ENCODE assay signal across 13 cellular contexts in genomic region chr13:114004416-114005205, GRCh38. TPM values are rescaled to one million over a fixed set of nuclear protein-coding genes. Genes with fewer than 3 reads are reported as not detected.
DNase-seq lines count a peak whose midpoint lies in the region; ATAC-seq and TF ChIP-seq lines count a peak whose summit lies in the region.
"Had no signal": no experiment of that assay in that cellular context is flagged by ENCODE, and none has a peak within 500 bp of the region (broad histone marks: within the 10 kb centered on the region; RNA-seq: fewer than 3 reads in every experiment).

No MANE protein-coding gene starts in this region.

- DNase-seq in left ventricle myocardium superior (peak; percentile 54), gastrocnemius medialis (peak; percentile 4 to 9), HFFc6 (no peak), WERI-Rb-1 (no peak)
- DNase-seq in activated CD4-positive, CD25-positive, alpha-beta regulatory T cell (lab: John Stamatoyannopoulos, UW), result no peak
- DNase-seq: DMS 273 treated with DMSO at 0.1 percent for 48 hours; hippocampal formation; NCI-H146; stimulated activated CD8-positive, alpha-beta memory T cell treated with anti-CD3 and anti-CD28 coated beads, Interleukin-4, amount 100 ng/mL, for 48 hours had no signal

- H3K4me3 ChIP-seq in gastrocnemius medialis, result no peak overlapping the region
- H3K4me3 ChIP-seq in WERI-Rb-1 (ENCODE audit: low read depth, low read length), result no peak overlapping the region
- H3K4me3 ChIP-seq: dorsolateral prefrontal cortex had no signal

- H3K27ac ChIP-seq in gastrocnemius medialis (no peak overlapping the region), WERI-Rb-1 (no peak overlapping the region)

- H3K9me3 ChIP-seq in gastrocnemius medialis, result no peaks in the 10 kb centered on the region
- H3K9me3 ChIP-seq in WERI-Rb-1 (ENCODE audit: severe bottlenecking), result no peaks in the 10 kb centered on the region

- in situ Hi-C loops in gastrocnemius medialis (cut with MboI; ENCODE audit: low sequenced_read_pairs in 4 of 4), result no loop called here

- H3K27me3 ChIP-seq in gastrocnemius medialis (no peaks in the 10 kb centered on the region), WERI-Rb-1 (ENCODE audit: insufficient read depth, low read depth, severe bottlenecking) (no peaks in the 10 kb centered on the region)
- H3K27me3 ChIP-seq: dorsolateral prefrontal cortex had no signal

- H3K27me3 Mint-ChIP-seq in IgD-negative memory B cell (no peaks in the 10 kb centered on the region), HFFc6 (ENCODE audit: insufficient read depth) (no peaks in the 10 kb centered on the region; the same call in 1 of the 2 replicates)
- H3K27me3 Mint-ChIP-seq in activated T-helper 17 cell treated with anti-CD3 and anti-CD28 coated beads, Interleukin-2, amount 50 U/mL, for 72 hours, result no peaks in the 10 kb centered on the region

- H3K36me3 Mint-ChIP-seq in IgD-negative memory B cell (peaks cover 5% of the 10 kb centered on the region), HFFc6 (ENCODE audit: low read depth) (peaks cover 15% of the 10 kb centered on the region)
- peaks cover 48% of the 10 kb centered on the region for H3K36me3 Mint-ChIP-seq in activated T-helper 17 cell treated with anti-CD3 and anti-CD28 coated beads, Interleukin-2, amount 50 U/mL, for 72 hours (ENCODE audit: low read depth)

- no peaks in the 10 kb centered on the region for H3K4me1 ChIP-seq in gastrocnemius medialis

- ATAC-seq in activated T-helper 17 cell treated with anti-CD3 and anti-CD28 coated beads, Interleukin-2, amount 50 U/mL, for 72 hours (replicated peaks), result no peak
- ATAC-seq in left ventricle myocardium superior, result peak; percentile 60
- ATAC-seq in gastrocnemius medialis, result no peak
- ATAC-seq in HG02870 (IDR thresholded peaks at IDR 0.05; ENCODE audit: unreplicated experiment), result no peak

- H3K4me3 Mint-ChIP-seq in IgD-negative memory B cell, result peak overlapping the region in 1 of 4 donors; percentile 35
- no peak overlapping the region for H3K4me3 Mint-ChIP-seq in activated T-helper 17 cell treated with anti-CD3 and anti-CD28 coated beads, Interleukin-2, amount 50 U/mL, for 72 hours
- no peak overlapping the region for H3K4me3 Mint-ChIP-seq in HFFc6

- no peak for TF ChIP-seq CTCF in gastrocnemius medialis (IDR thresholded peaks at IDR 0.05 in 4 of 5, conservative IDR thresholded peaks at IDR 0.05 in 1 of 5)
- no peak for TF ChIP-seq CTCF in HFFc6 (IDR thresholded peaks at IDR 0.05)
- no peak for TF ChIP-seq CTCF in WERI-Rb-1 (IDR thresholded peaks at IDR 0.05; ENCODE audit: low read depth, low read length)

- intact Hi-C loops in left ventricle myocardium superior (cut with micrococcal nuclease), result no loop called here
- intact Hi-C loops in gastrocnemius medialis (cut with DNase I; ENCODE audit: low total_unique reads), result no loop called here

- H3K27ac Mint-ChIP-seq in IgD-negative memory B cell (peak overlapping the region in 2 of 3 donors; percentile 36 to 53), HFFc6 (no peak overlapping the region)
- peak overlapping the region; percentile 21 for H3K27ac Mint-ChIP-seq in activated T-helper 17 cell treated with anti-CD3 and anti-CD28 coated beads, Interleukin-2, amount 50 U/mL, for 72 hours

- H3K4me1 Mint-ChIP-seq in IgD-negative memory B cell (no peaks in the 10 kb centered on the region), HFFc6 (ENCODE audit: low read depth) (no peaks in the 10 kb centered on the region)
- H3K4me1 Mint-ChIP-seq in activated T-helper 17 cell treated with anti-CD3 and anti-CD28 coated beads, Interleukin-2, amount 50 U/mL, for 72 hours, result peaks cover 4% of the 10 kb centered on the region

- TF ChIP-seq POLR2A in gastrocnemius medialis (IDR thresholded peaks at IDR 0.05), result no peak

- no peaks in the 10 kb centered on the region for H3K9me3 Mint-ChIP-seq in IgD-negative memory B cell
- H3K9me3 Mint-ChIP-seq in activated T-helper 17 cell treated with anti-CD3 and anti-CD28 coated beads, Interleukin-2, amount 50 U/mL, for 72 hours, result no peaks in the 10 kb centered on the region
- H3K9me3 Mint-ChIP-seq in HFFc6, result no peaks in the 10 kb centered on the region

- H3K36me3 ChIP-seq in gastrocnemius medialis (peaks cover 0 to 9% of the 10 kb centered on the region in 2 donors), WERI-Rb-1 (peaks cover 7% of the 10 kb centered on the region)

RNA-seq across cellular contexts. Expression of gene C13orf46, which starts 30.7 kb away (rescaled TPM):
- 1.1 TPM for polyA plus RNA-seq in IgD-negative memory B cell
- total RNA-seq in activated T-helper 17 cell treated with anti-CD3 and anti-CD28 coated beads, Interleukin-2, amount 50 U/mL, for 72 hours, result 1 to 10 TPM; 1.3 to 3.9 TPM
- total RNA-seq in left ventricle myocardium superior, result 0.37 TPM
- under 1 TPM in 3 of 4 donors, not detected in 1; 0.10 to 0.69 (median 0.15) TPM for total RNA-seq in gastrocnemius medialis
- total RNA-seq in HFFc6 (2021; fragmentation: NEBNext Ultra II Directional; extraction: Animal tissue kit (Norgen Biotek cat#: 25700)), result 1 to 10 TPM; 1.4 to 2.5 (median 2.0) TPM

Comparison
In these comparisons a context has a peak if more than half of its experiments do, and no peak if none do; other contexts are left out.
1. DNase-seq: peak in left ventricle myocardium superior (single experiment) and gastrocnemius medialis (2 of 2); none in HFFc6 (single experiment), WERI-Rb-1 (single experiment) and activated CD4-positive, CD25-positive, alpha-beta regulatory T cell (0 of 4).